In genomic region chr13:24563087-24563486, GRCh38 we compare ENCODE assay signal across 2 cellular contexts.
TF ChIP-seq lines count a peak whose summit lies in the region.

No MANE protein-coding gene starts in this region.

TF ChIP-seq in HepG2, 621 proteins besides CTCF, POLR2A, EP300 and RAD21:
- TF ChIP-seq ZNF282 (IDR thresholded peaks at IDR 0.05; ENCODE audit: partially characterized antibody) (no peak), MAFF (IDR thresholded peaks at IDR 0.05; ENCODE audit: low read depth, low read length) (peak; percentile 84), MAFK (conservative IDR thresholded peaks at IDR 0.05 in 1 of 2, IDR thresholded peaks at IDR 0.05 in 1 of 2; ENCODE audit: low read length in 2 of 2) (peak; percentile 68 to 92)

TF ChIP-seq in K562, 482 proteins besides CTCF, POLR2A, EP300 and RAD21:
- TF ChIP-seq MYNN (IDR thresholded peaks at IDR 0.05) (no peak), MYNN (CRISPR knock-in tag; IDR thresholded peaks at IDR 0.05) (no peak), SRF (CRISPR knock-in tag; IDR thresholded peaks at IDR 0.05) (no peak), FIP1L1 (IDR thresholded peaks at IDR 0.05; ENCODE audit: low read depth, low read length, poor library complexity, severe bottlenecking) (no peak), MAFF (IDR thresholded peaks at IDR 0.05; ENCODE audit: low read length) (peak; percentile 49), XRCC3 (IDR thresholded peaks at IDR 0.05) (no peak), C11orf30 (IDR thresholded peaks at IDR 0.05; ENCODE audit: low read depth) (peak; percentile 25; the same call in 1 of the 2 replicates), ZBTB43 (CRISPR knock-in tag; IDR thresholded peaks at IDR 0.05) (no peak), ZNF316 (IDR thresholded peaks at IDR 0.05) (peak; percentile 52)
TF ChIP-seq in K562: peak in this region for 3.
